20 cellular contexts compared by ENCODE assay signal in the genomic region with DNA sequence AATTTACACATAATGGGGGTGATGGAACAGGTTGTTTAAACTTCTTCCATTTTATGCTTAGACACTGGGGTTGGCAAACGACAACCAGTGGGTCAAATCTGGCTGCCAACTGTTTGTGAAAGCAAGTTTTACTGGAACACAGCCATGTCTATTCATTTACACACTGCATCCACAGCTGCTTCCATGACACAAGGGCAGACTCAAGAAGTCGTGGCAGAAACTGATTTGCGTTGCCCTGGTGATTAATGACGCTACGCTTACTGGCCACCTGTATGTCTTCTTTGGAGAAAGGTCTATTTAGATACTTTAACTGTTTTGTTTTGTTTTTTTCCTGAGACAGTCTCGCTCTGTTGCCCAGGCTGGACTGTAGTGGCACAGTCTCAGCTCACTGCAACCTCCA. TPM values are rescaled to one million over a fixed set of nuclear protein-coding genes. Genes with fewer than 3 reads are reported as not detected.
DNase-seq lines count a peak whose midpoint lies in the region; ATAC-seq lines count a peak whose summit lies in the region.
"Had no signal": no experiment of that assay in that cellular context is flagged by ENCODE, and none has a peak within 500 bp of the region (broad histone marks: within the 10 kb centered on the region; RNA-seq: fewer than 3 reads in every experiment).

No MANE protein-coding gene starts in this region.

- no peak overlapping the region for H3K4me3 Mint-ChIP-seq in T-helper 17 cell
- H3K4me3 Mint-ChIP-seq: activated CD4-positive, alpha-beta T cell treated with anti-CD3 and anti-CD28 coated beads, Interleukin-2, amount 10 ng/mL, durations not matched to agents 24 days and 14 days; IgD-negative memory B cell had no signal

- no peak overlapping the region for H3K27ac Mint-ChIP-seq in T-helper 17 cell
- H3K27ac Mint-ChIP-seq: activated CD4-positive, alpha-beta T cell treated with anti-CD3 and anti-CD28 coated beads, Interleukin-2, amount 10 ng/mL, durations not matched to agents 24 days and 14 days; activated T-helper 2 cell treated with anti-CD3 and anti-CD28 coated beads, Interferon-gamma antibody, Interleukin-2, Interleukin-4, amounts not matched to agents 10 μg/mL and 5 μg/mL and 100 μg/mL, durations not matched to agents 14 hours and 24 hours and 36 hours; IgD-negative memory B cell had no signal

- no peak for ATAC-seq in GM19467 (IDR thresholded peaks at IDR 0.05; ENCODE audit: unreplicated experiment)
- no peak for ATAC-seq in T-helper 17 cell
- ATAC-seq: heart right ventricle, pancreas had no signal

- H3K27me3 Mint-ChIP-seq in T-helper 17 cell, result peaks cover 52% of the 10 kb centered on the region

- H3K4me1 Mint-ChIP-seq in T-helper 17 cell, result peaks cover 8% of the 10 kb centered on the region
- H3K4me1 Mint-ChIP-seq: activated CD4-positive, alpha-beta T cell treated with anti-CD3 and anti-CD28 coated beads, Interleukin-2, amount 10 ng/mL, durations not matched to agents 24 days and 14 days had no signal

- peaks cover 3% of the 10 kb centered on the region for H3K36me3 Mint-ChIP-seq in T-helper 17 cell (ENCODE audit: low read depth)
- H3K36me3 Mint-ChIP-seq: IgD-negative memory B cell had no signal

- H3K9me3 ChIP-seq in T-helper 17 cell (ENCODE audit: control insufficient read depth, low read length, poor library complexity, severe bottlenecking), result no peaks in the 10 kb centered on the region
- H3K9me3 ChIP-seq: HAP-1, heart right ventricle, pancreas, tibial nerve had no signal

- peak; percentile 69 for DNase-seq in DMS79 (lab: John Stamatoyannopoulos, UW)
- DNase-seq in NCI-H1105 (lab: John Stamatoyannopoulos, UW), result peak; percentile 82
- DNase-seq in NCI-H82 (lab: John Stamatoyannopoulos, UW), result peak; percentile 58
- DNase-seq in myocyte (ENCODE audit: low read depth), result peak; percentile 33
- DNase-seq in T-helper 17 cell, result no peak
- DNase-seq in occipital lobe (lab: John Stamatoyannopoulos, UW), result no peak
- DNase-seq: activated CD4-positive, alpha-beta T cell treated with anti-CD3 and anti-CD28 coated beads, Interleukin-2, amount 10 ng/mL, durations not matched to agents 24 days and 14 days; AML-193; brain microvascular endothelial cell; heart right ventricle; NCI-H2107; pancreas; stimulated activated CD4-positive, alpha-beta T cell treated with anti-CD3 and anti-CD28 coated beads, Interleukin-1b, Interleukin-23, amount 100 ng/mL, for 48 hours; stimulated activated naive CD4-positive, alpha-beta T cell treated with Interleukin-2 at 50 U/mL for 16 hours had no signal

RNA-seq across cellular contexts. Expression of gene CTCFL, which starts 18.9 kb away (rescaled TPM):
- total RNA-seq in myocyte (not detected in 2 replicates), T-helper 17 cell (not detected), occipital lobe (not detected)
- polyA plus RNA-seq in myocyte (2012), result not detected
- total RNA-seq: activated CD4-positive, alpha-beta T cell treated with anti-CD3 and anti-CD28 coated beads, Interleukin-2, amount 10 ng/mL, durations not matched to agents 24 days and 14 days; activated T-helper 2 cell treated with anti-CD3 and anti-CD28 coated beads, Interferon-gamma antibody, Interleukin-2, Interleukin-4, amounts not matched to agents 10 μg/mL and 5 μg/mL and 100 μg/mL, durations not matched to agents 14 hours and 24 hours and 36 hours; heart right ventricle; lung; tibial nerve had no signal
- polyA plus RNA-seq: heart right ventricle, IgD-negative memory B cell, pancreas had no signal

RNA-seq across cellular contexts. Expression of gene PCK1, which starts 54.9 kb away (rescaled TPM):
- total RNA-seq in myocyte (not detected in 2 replicates), T-helper 17 cell (not detected), occipital lobe (0.31 TPM)
- not detected for polyA plus RNA-seq in myocyte (2012)
- total RNA-seq: activated CD4-positive, alpha-beta T cell treated with anti-CD3 and anti-CD28 coated beads, Interleukin-2, amount 10 ng/mL, durations not matched to agents 24 days and 14 days; activated T-helper 2 cell treated with anti-CD3 and anti-CD28 coated beads, Interferon-gamma antibody, Interleukin-2, Interleukin-4, amounts not matched to agents 10 μg/mL and 5 μg/mL and 100 μg/mL, durations not matched to agents 14 hours and 24 hours and 36 hours had no signal
- polyA plus RNA-seq: IgD-negative memory B cell had no signal

Comparison
In these comparisons a context has a peak if more than half of its experiments do, and no peak if none do; other contexts are left out.
1. DNase-seq: peak in DMS79 (single experiment), NCI-H1105 (single experiment), NCI-H82 (single experiment) and myocyte (single experiment); none in T-helper 17 cell (0 of 3) and occipital lobe (single experiment).